In the genomic region with DNA sequence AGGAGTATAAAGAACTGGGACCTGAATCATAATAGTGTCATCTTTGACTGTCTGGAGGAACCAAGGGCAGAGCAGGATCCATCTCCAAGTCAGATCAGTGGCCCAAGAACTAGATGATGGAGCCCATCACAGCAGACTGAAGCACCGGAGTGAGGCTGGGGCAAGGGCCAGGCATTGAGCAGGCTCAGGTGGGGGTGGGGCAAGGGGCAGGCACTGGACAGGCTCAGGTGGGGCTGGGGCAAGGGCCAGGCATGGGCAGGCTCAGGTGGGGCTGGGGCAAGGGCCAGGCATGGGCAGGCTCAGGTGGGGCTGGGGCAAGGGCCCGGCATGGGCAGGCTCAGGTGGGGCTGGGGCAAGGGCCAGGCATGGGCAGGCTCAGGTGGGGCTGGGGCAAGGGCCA, we compare ENCODE assay signal across 12 cellular contexts. TPM values are rescaled to one million over a fixed set of nuclear protein-coding genes. Genes with fewer than 3 reads are reported as not detected.
DNase-seq lines count a peak whose midpoint lies in the region; ATAC-seq, FAIRE-seq and TF ChIP-seq lines count a peak whose summit lies in the region.
"Not testable (repeated sequence)": the region's sequence is repeated elsewhere in the genome, so short reads cannot be mapped to it uniquely, and the experiment has no call there.
"Had no signal": no experiment of that assay in that cellular context is flagged by ENCODE, and none has a peak within 500 bp of the region (broad histone marks: within the 10 kb centered on the region; RNA-seq: fewer than 3 reads in every experiment).

No MANE protein-coding gene starts in this region.

- H3K79me2 ChIP-seq in GM23338 (replicated peaks; ENCODE audit: insufficient read depth), result not testable (repeated sequence)

- not testable (repeated sequence) for H3K9me3 Mint-ChIP-seq in GM23338; T-helper 2 cell treated with Interferon-gamma antibody and Interleukin-4, amounts not matched to agents 5 μg/mL and 100 μg/mL, for 36 hours; activated T-cell treated with anti-CD3 and anti-CD28 coated beads, Interleukin-2, amount 50 U/mL, for 24 hours; activated naive CD8-positive, alpha-beta T cell (ENCODE audit: low read depth); immature natural killer cell; stimulated activated naive CD8-positive, alpha-beta T cell treated with anti-CD3 and anti-CD28 coated beads, Interleukin-15, amount 100 ng/mL, for 72 hours

- not testable (repeated sequence) for H3K36me3 ChIP-seq in GM23338 (ENCODE audit: insufficient read depth); neuronal stem cell (replicated peaks in 1 of 2; ENCODE audit: control insufficient read depth in 2 of 2, insufficient read depth in 2 of 2, low read length in 2 of 2)

- H3F3A ChIP-seq in GM23338 (replicated peaks; ENCODE audit: low read depth), result not testable (repeated sequence)

- H3K14ac ChIP-seq in neuronal stem cell (ENCODE audit: low read length), result not testable (repeated sequence)

- TF ChIP-seq RAD21 in A549 (conservative IDR thresholded peaks at IDR 0.05 in 1 of 2, IDR thresholded peaks at IDR 0.05 in 1 of 2), result not testable (repeated sequence)

- DNase-seq in A549 (ENCODE audit: low read depth in 1 of 2, low spot score in 1 of 2); GM23338 (ENCODE audit: low spot score); T-helper 2 cell treated with Interferon-gamma antibody and Interleukin-4, amounts not matched to agents 5 μg/mL and 100 μg/mL, for 36 hours (ENCODE audit: low spot score); activated T-cell treated with anti-CD3 and anti-CD28 coated beads, Interleukin-2, amount 50 U/mL, for 24 hours; immature natural killer cell; neuronal stem cell (ENCODE audit: low spot score); stimulated activated naive CD8-positive, alpha-beta T cell treated with anti-CD3 and anti-CD28 coated beads, Interleukin-15, amount 100 ng/mL, for 72 hours: not testable (repeated sequence)

- not testable (repeated sequence) for H4K8ac ChIP-seq in neuronal stem cell (ENCODE audit: low read depth, low read length)

- peaks cover 49% of the 10 kb centered on the region for H3K4me1 ChIP-seq in A549
- not testable (repeated sequence) for H3K4me1 ChIP-seq in GM23338 (ENCODE audit: insufficient read depth); neuronal stem cell (ENCODE audit: control insufficient read depth in 2 of 2, insufficient read depth in 1 of 2, low read depth in 1 of 2, low read length in 2 of 2)

- TF ChIP-seq POLR2A in A549 (IDR thresholded peaks at IDR 0.05; ENCODE audit: low read length), result not testable (repeated sequence)

- H3K27ac Mint-ChIP-seq in GM23338, result not testable (repeated sequence)
- H3K27ac Mint-ChIP-seq in T-helper 2 cell treated with Interferon-gamma antibody and Interleukin-4, amounts not matched to agents 5 μg/mL and 100 μg/mL, for 36 hours, result peak overlapping the region; percentile 94
- H3K27ac Mint-ChIP-seq in activated T-cell treated with anti-CD3 and anti-CD28 coated beads, Interleukin-2, amount 50 U/mL, for 24 hours, result peak overlapping the region; percentile 88
- H3K27ac Mint-ChIP-seq in activated naive CD8-positive, alpha-beta T cell, result peak overlapping the region; percentile 77
- H3K27ac Mint-ChIP-seq in immature natural killer cell, result peak overlapping the region; percentile 94 to 100 (median 99)
- peak overlapping the region; percentile 95 for H3K27ac Mint-ChIP-seq in stimulated activated naive CD8-positive, alpha-beta T cell treated with anti-CD3 and anti-CD28 coated beads, Interleukin-15, amount 100 ng/mL, for 72 hours

- H3K27ac ChIP-seq in A549 (peak overlapping the region; percentile 36 to 77; a peak in 4 of 6 replicates), GM23338 (ENCODE audit: low read depth) (peak overlapping the region; percentile 69; the same call in 1 of the 2 replicates)
- not testable (repeated sequence) for H3K27ac ChIP-seq in neuronal stem cell (replicated peaks; ENCODE audit: low read length)

- not testable (repeated sequence) for H3K9ac ChIP-seq in neuronal stem cell (ENCODE audit: low read depth, low read length, poor library complexity)

- not testable (repeated sequence) for TF ChIP-seq EP300 in A549 (IDR thresholded peaks at IDR 0.05)

- not testable (repeated sequence) for H2BK15ac ChIP-seq in neuronal stem cell (ENCODE audit: low read length)

- not testable (repeated sequence) for H2BK120ac ChIP-seq in neuronal stem cell (ENCODE audit: low read depth, low read length)

- not testable (repeated sequence) for H4K20me1 ChIP-seq in GM23338 (replicated peaks; ENCODE audit: insufficient read depth)

- CTCF ChIA-PET in A549 (lab: Yijun Ruan, JAX), result interaction anchor here (2.3 kb wide), 1 partner anchor 12 kb away, joined by 5 read pairs; no protein-coding TSS in a partner anchor

- not testable (repeated sequence) for TF ChIP-seq CTCF in A549 (IDR thresholded peaks at IDR 0.05); GM23338 (conservative IDR thresholded peaks at IDR 0.05; ENCODE audit: low read depth in 2 of 2)

- H3K79me1 ChIP-seq in neuronal stem cell (ENCODE audit: low read depth, low read length), result not testable (repeated sequence)

- WGBS in A549 (ENCODE audit: missing lambda C conversion rate), result no CpG with 5 or more reads among the region's 2 CpGs
- no CpG with 5 or more reads among the region's 2 CpGs for WGBS in neuronal stem cell (ENCODE audit: extremely low coverage in 2 of 2, insufficient read length in 2 of 2, insufficient replicate concordance in 1 of 2), 2 donors

- not testable (repeated sequence) for H3K9me3 ChIP-seq in A549; neuronal stem cell (replicated peaks in 1 of 2; ENCODE audit: control insufficient read depth in 2 of 2, insufficient read depth in 1 of 2, low read depth in 1 of 2, low read length in 2 of 2)

- H3K27me3 Mint-ChIP-seq in GM23338 (ENCODE audit: insufficient read depth, low read depth, poor library complexity); T-helper 2 cell treated with Interferon-gamma antibody and Interleukin-4, amounts not matched to agents 5 μg/mL and 100 μg/mL, for 36 hours (ENCODE audit: low read depth); activated T-cell treated with anti-CD3 and anti-CD28 coated beads, Interleukin-2, amount 50 U/mL, for 24 hours; activated naive CD8-positive, alpha-beta T cell; stimulated activated naive CD8-positive, alpha-beta T cell treated with anti-CD3 and anti-CD28 coated beads, Interleukin-15, amount 100 ng/mL, for 72 hours: not testable (repeated sequence)
- H3K27me3 Mint-ChIP-seq in immature natural killer cell (ENCODE audit: low read depth in 3 of 3), result peaks cover 7 to 11% (median 10%) of the 10 kb centered on the region in 3 donors

- not testable (repeated sequence) for H3K36me3 Mint-ChIP-seq in GM23338 (ENCODE audit: low read depth); T-helper 2 cell treated with Interferon-gamma antibody and Interleukin-4, amounts not matched to agents 5 μg/mL and 100 μg/mL, for 36 hours (ENCODE audit: low read depth); activated T-cell treated with anti-CD3 and anti-CD28 coated beads, Interleukin-2, amount 50 U/mL, for 24 hours (ENCODE audit: low read depth); activated naive CD8-positive, alpha-beta T cell; immature natural killer cell

- not testable (repeated sequence) for H3K4me2 ChIP-seq in A549; GM23338; neuronal stem cell (ENCODE audit: insufficient read depth, low read length, poor library complexity, severe bottlenecking)

- not testable (repeated sequence) for H3K18ac ChIP-seq in neuronal stem cell (ENCODE audit: low read length)

- H3K27me3 ChIP-seq in GM23338 (ENCODE audit: insufficient read depth); neuronal stem cell (ENCODE audit: control insufficient read depth in 3 of 3, insufficient read depth in 3 of 3, low read depth in 1 of 3, low read length in 3 of 3): not testable (repeated sequence)

- not testable (repeated sequence) for ATAC-seq in A549; GM23338; stimulated activated naive CD8-positive, alpha-beta T cell treated with anti-CD3 and anti-CD28 coated beads, Interleukin-15, amount 100 ng/mL, for 72 hours

- not testable (repeated sequence) for H3K4ac ChIP-seq in neuronal stem cell (ENCODE audit: low read length)

- H3K9me2 ChIP-seq in GM23338 (ENCODE audit: insufficient read depth), result not testable (repeated sequence)

- not testable (repeated sequence) for H2AFZ ChIP-seq in GM23338; neuronal stem cell (ENCODE audit: low read length)

- POLR2A ChIA-PET in A549 (lab: Yijun Ruan, JAX), result not testable (repeated sequence)

- not testable (repeated sequence) for H3K23ac ChIP-seq in neuronal stem cell (ENCODE audit: low read depth, low read length, poor library complexity)

- H4K91ac ChIP-seq in neuronal stem cell (ENCODE audit: low read depth, low read length, poor library complexity), result not testable (repeated sequence)

- peak overlapping the region; percentile 48 for H2AK5ac ChIP-seq in neuronal stem cell (ENCODE audit: low read depth, low read length)

- H3K4me3 ChIP-seq in A549; GM23338; neuronal stem cell (ENCODE audit: low read length in 2 of 2): not testable (repeated sequence)

- not testable (repeated sequence) for FAIRE-seq in A549 (lab: Jason Lieb, UNC)

- H3K4me3 Mint-ChIP-seq in GM23338; activated T-cell treated with anti-CD3 and anti-CD28 coated beads, Interleukin-2, amount 50 U/mL, for 24 hours; activated naive CD8-positive, alpha-beta T cell: not testable (repeated sequence)
- peak overlapping the region; percentile 70 for H3K4me3 Mint-ChIP-seq in T-helper 2 cell treated with Interferon-gamma antibody and Interleukin-4, amounts not matched to agents 5 μg/mL and 100 μg/mL, for 36 hours
- peak overlapping the region; percentile 71 to 83 (median 80) for H3K4me3 Mint-ChIP-seq in immature natural killer cell
- peak overlapping the region; percentile 36 to 47 for H3K4me3 Mint-ChIP-seq in stimulated activated naive CD8-positive, alpha-beta T cell treated with anti-CD3 and anti-CD28 coated beads, Interleukin-15, amount 100 ng/mL, for 72 hours

- H2BK5ac ChIP-seq in neuronal stem cell (ENCODE audit: low read length), result not testable (repeated sequence)

- not testable (repeated sequence) for H2BK12ac ChIP-seq in neuronal stem cell (ENCODE audit: low read length)

- peaks cover 16% of the 10 kb centered on the region for H3K4me1 Mint-ChIP-seq in GM23338
- H3K4me1 Mint-ChIP-seq in T-helper 2 cell treated with Interferon-gamma antibody and Interleukin-4, amounts not matched to agents 5 μg/mL and 100 μg/mL, for 36 hours (ENCODE audit: low read depth), result peaks cover 17% of the 10 kb centered on the region
- H3K4me1 Mint-ChIP-seq in activated T-cell treated with anti-CD3 and anti-CD28 coated beads, Interleukin-2, amount 50 U/mL, for 24 hours (ENCODE audit: low read depth), result peaks cover 21% of the 10 kb centered on the region
- H3K4me1 Mint-ChIP-seq in activated naive CD8-positive, alpha-beta T cell (ENCODE audit: low read depth), result peaks cover 23% of the 10 kb centered on the region
- H3K4me1 Mint-ChIP-seq in immature natural killer cell, result peaks cover 38 to 43% of the 10 kb centered on the region in 2 donors
- H3K4me1 Mint-ChIP-seq in stimulated activated naive CD8-positive, alpha-beta T cell treated with anti-CD3 and anti-CD28 coated beads, Interleukin-15, amount 100 ng/mL, for 72 hours, result peaks cover 23% of the 10 kb centered on the region

RNA-seq across cellular contexts. Expression of a gene that starts 25.3 kb away (rescaled TPM):
- polyA plus RNA-seq in A549 (2011; rRNA removed) (13.6 and 17.2 TPM in 2 replicates), A549 (2017; fragmentation: RNase III; extraction: RNeasy Plus Mini Kit Qiagen cat#74134 plus additional on column Dnase treatment) (34.0 to 45.6 TPM (median 40.5 TPM) in 3 replicates), GM23338 (2016; fragmentation: Nextera tagmentation; extraction: Ambion mirVana) (25.4 and 31.6 TPM in 2 replicates), immature natural killer cell (10 to 100 TPM in 2 of 3 donors, 1 to 10 TPM in 1; 5.1 to 22.2 (median 17.7) TPM)
- polyA plus RNA-seq in A549 (2012; cell fraction: cytosol; rRNA removed), result 25.4 and 34.6 TPM in 2 replicates
- polyA plus RNA-seq in A549 (2012; cell fraction: nucleus; rRNA removed), result 32.3 and 36.6 TPM in 2 replicates
- 20.7 and 21.2 TPM in 2 replicates for polyA minus RNA-seq in A549 (2011; rRNA and poly(A)+ RNA removed)
- 10.5 and 14.6 TPM in 2 replicates for total RNA-seq in GM23338 (2014; rRNA removed; shearing (Covaris generic))
- 33.2 TPM for polyA plus RNA-seq in neuronal stem cell (2013, experiment 1 of 2)
- polyA plus RNA-seq in neuronal stem cell (2013, experiment 2 of 2), result 34.0 TPM

RNA-seq across cellular contexts. Expression of a gene that starts 26.1 kb away (rescaled TPM):
- 21.3 and 22.7 TPM in 2 replicates for polyA plus RNA-seq in A549 (2011; rRNA removed)
- polyA plus RNA-seq in A549 (2012; cell fraction: cytosol; rRNA removed), result 33.1 and 47.5 TPM in 2 replicates
- polyA plus RNA-seq in A549 (2012; cell fraction: nucleus; rRNA removed), result 46.6 and 51.8 TPM in 2 replicates
- polyA plus RNA-seq in A549 (2017; fragmentation: RNase III; extraction: RNeasy Plus Mini Kit Qiagen cat#74134 plus additional on column Dnase treatment), result 33.3 to 39.4 TPM (median 37.4 TPM) in 3 replicates
- 33.4 and 41.1 TPM in 2 replicates for polyA minus RNA-seq in A549 (2011; rRNA and poly(A)+ RNA removed)
- 24.5 and 27.3 TPM in 2 replicates for total RNA-seq in GM23338 (2014; rRNA removed; shearing (Covaris generic))
- 1.8 and 2.0 TPM in 2 replicates for polyA plus RNA-seq in GM23338 (2016; fragmentation: Nextera tagmentation; extraction: Ambion mirVana)
- under 1 TPM in 2 of 3 donors, not detected in 1; 0.06 to 0.17 TPM for polyA plus RNA-seq in immature natural killer cell
- 0.43 TPM for polyA plus RNA-seq in neuronal stem cell (2013, experiment 1 of 2)
- 0.42 TPM for polyA plus RNA-seq in neuronal stem cell (2013, experiment 2 of 2)
- total RNA-seq: MCF 10A, OCI-LY7 had no signal

RNA-seq across cellular contexts. Expression of a gene that starts 32.0 kb away (rescaled TPM):
- polyA plus RNA-seq in A549 (2011; rRNA removed) (184 and 204 TPM in 2 replicates), A549 (2017; fragmentation: RNase III; extraction: RNeasy Plus Mini Kit Qiagen cat#74134 plus additional on column Dnase treatment) (292 to 337 TPM (median 294 TPM) in 3 replicates), GM23338 (2016; fragmentation: Nextera tagmentation; extraction: Ambion mirVana) (215 and 220 TPM in 2 replicates), immature natural killer cell (100 to 1,000 TPM; 236 to 379 (median 249) TPM)
- polyA plus RNA-seq in A549 (2012; cell fraction: cytosol; rRNA removed), result 490 and 496 TPM in 2 replicates
- 408 and 515 TPM in 2 replicates for polyA plus RNA-seq in A549 (2012; cell fraction: nucleus; rRNA removed)
- polyA minus RNA-seq in A549 (2011; rRNA and poly(A)+ RNA removed), result 222 and 228 TPM in 2 replicates
- total RNA-seq in GM23338 (2014; rRNA removed; shearing (Covaris generic)), result 149 and 152 TPM in 2 replicates
- polyA plus RNA-seq in neuronal stem cell (2013, experiment 1 of 2), result 62.1 TPM
- polyA plus RNA-seq in neuronal stem cell (2013, experiment 2 of 2), result 63.4 TPM

RNA-seq across cellular contexts. Expression of a gene that starts 39.6 kb away (rescaled TPM):
- not detected in 2 replicates for polyA plus RNA-seq in A549 (2011; rRNA removed)
- 0.01 TPM in 1 of 2 replicates, not detected in the other for polyA plus RNA-seq in A549 (2012; cell fraction: cytosol; rRNA removed)
- 0.05 TPM in 2 replicates for polyA plus RNA-seq in A549 (2012; cell fraction: nucleus; rRNA removed)
- 0.03 TPM in 1 of 3 replicates, not detected in the others for polyA plus RNA-seq in A549 (2017; fragmentation: RNase III; extraction: RNeasy Plus Mini Kit Qiagen cat#74134 plus additional on column Dnase treatment)
- not detected in 2 replicates for polyA minus RNA-seq in A549 (2011; rRNA and poly(A)+ RNA removed)
- total RNA-seq in GM23338 (2014; rRNA removed; shearing (Covaris generic)), result 0.10 TPM in 1 of 2 replicates, not detected in the other
- polyA plus RNA-seq in GM23338 (2016; fragmentation: Nextera tagmentation; extraction: Ambion mirVana), result not detected in 2 replicates
- not detected for polyA plus RNA-seq in immature natural killer cell
- polyA plus RNA-seq in neuronal stem cell (2013, experiment 1 of 2), result not detected
- not detected for polyA plus RNA-seq in neuronal stem cell (2013, experiment 2 of 2)
- total RNA-seq: G401, H9, MCF 10A, OCI-LY7 had no signal
